In genomic region chr1:44409019-44409602, GRCh38 we compare ENCODE assay signal across 12 cellular contexts. TPM values are rescaled to one million over a fixed set of nuclear protein-coding genes. Genes with fewer than 3 reads are reported as not detected.
A peak's percentile ranks its signal among the peaks of the same experiment; 100 is the strongest.
DNase-seq lines count a peak whose midpoint lies in the region; ATAC-seq, FAIRE-seq and TF ChIP-seq lines count a peak whose summit lies in the region.
"Had no signal": no experiment of that assay in that cellular context is flagged by ENCODE, and none has a peak within 500 bp of the region (broad histone marks: within the 10 kb centered on the region; RNA-seq: fewer than 3 reads in every experiment).

No MANE protein-coding gene starts in this region.

- no peak overlapping the region for H3K27ac ChIP-seq in neuronal stem cell (replicated peaks; ENCODE audit: low read length)
- H3K27ac ChIP-seq: gastroesophageal sphincter, GM23248 had no signal

- no peak overlapping the region for H4K91ac ChIP-seq in neuronal stem cell (ENCODE audit: low read depth, low read length, poor library complexity)

- ATAC-seq in GM18868 (IDR thresholded peaks at IDR 0.05; ENCODE audit: unreplicated experiment) (no peak), HG03039 (IDR thresholded peaks at IDR 0.05; ENCODE audit: unreplicated experiment) (no peak)
- ATAC-seq: activated CD4-positive, CD25-positive, alpha-beta regulatory T cell treated with anti-CD3 and anti-CD28 coated beads, Interleukin-2, amount 50 U/mL, for 24 hours; gastroesophageal sphincter; Panc1 had no signal

- H2BK15ac ChIP-seq in neuronal stem cell (ENCODE audit: low read length), result no peak overlapping the region

- H3K27me3 Mint-ChIP-seq in endothelial cell (ENCODE audit: unreplicated experiment), result peaks cover 7% of the 10 kb centered on the region

- H3K14ac ChIP-seq in neuronal stem cell (ENCODE audit: low read length), result no peak overlapping the region

- H3K9me3 Mint-ChIP-seq in endothelial cell (ENCODE audit: unreplicated experiment), result no peaks in the 10 kb centered on the region

- H3K36me3 ChIP-seq in H7 (replicated peaks; ENCODE audit: control insufficient read depth, insufficient read depth, low read length), result no peaks in the 10 kb centered on the region
- peaks cover 0 to 34% of the 10 kb centered on the region in 2 donors for H3K36me3 ChIP-seq in neuronal stem cell (replicated peaks in 1 of 2; ENCODE audit: control insufficient read depth in 2 of 2, insufficient read depth in 2 of 2, low read length in 2 of 2)
- H3K36me3 ChIP-seq: gastroesophageal sphincter had no signal

- H3K4me2 ChIP-seq in neuronal stem cell (ENCODE audit: insufficient read depth, low read length, poor library complexity, severe bottlenecking), result no peak overlapping the region

- no peak for DNase-seq in H7
- DNase-seq in NCI-H526 treated with DMSO at 0.1 percent for 48 hours (lab: John Stamatoyannopoulos, UW), result peak; percentile 80
- DNase-seq in endothelial cell (ENCODE audit: low spot score), result no peak
- DNase-seq in neuronal stem cell (ENCODE audit: low spot score), result no peak
- DNase-seq in urothelium cell line (ENCODE audit: low spot score), result no peak
- DNase-seq: DND-41, GM23248 had no signal

- no CpG with 5 or more reads among the region's 20 CpGs for WGBS in neuronal stem cell (ENCODE audit: extremely low coverage in 2 of 2, insufficient read length in 2 of 2, insufficient replicate concordance in 1 of 2), 2 donors

- H3K36me3 Mint-ChIP-seq in endothelial cell (ENCODE audit: low read depth, unreplicated experiment), result no peaks in the 10 kb centered on the region

- no peak overlapping the region for H2BK120ac ChIP-seq in neuronal stem cell (ENCODE audit: low read depth, low read length)

- H3K79me1 ChIP-seq in neuronal stem cell (ENCODE audit: low read depth, low read length), result no peaks in the 10 kb centered on the region

- no peak overlapping the region for H2BK5ac ChIP-seq in neuronal stem cell (ENCODE audit: low read length)

- peak overlapping the region; percentile 0; the same call in 1 of the 2 replicates for H3K4me3 ChIP-seq in H7 (ENCODE audit: insufficient read depth, low read depth, low read length)
- H3K4me3 ChIP-seq in neuronal stem cell (ENCODE audit: low read length in 2 of 2), result peak overlapping the region in 1 of 2 donors; percentile 99
- H3K4me3 ChIP-seq: gastroesophageal sphincter, GM23248 had no signal

- H2AK5ac ChIP-seq in neuronal stem cell (ENCODE audit: low read depth, low read length), result no peak overlapping the region

- H3K4me1 ChIP-seq in neuronal stem cell (ENCODE audit: control insufficient read depth in 2 of 2, insufficient read depth in 1 of 2, low read depth in 1 of 2, low read length in 2 of 2), result peaks cover 14 to 34% of the 10 kb centered on the region in 2 donors

- peaks cover 21% of the 10 kb centered on the region for H3K4me1 Mint-ChIP-seq in endothelial cell (ENCODE audit: unreplicated experiment)

- H3K9me3 ChIP-seq in neuronal stem cell (replicated peaks in 1 of 2; ENCODE audit: control insufficient read depth in 2 of 2, insufficient read depth in 1 of 2, low read depth in 1 of 2, low read length in 2 of 2), result no peaks in the 10 kb centered on the region
- H3K9me3 ChIP-seq: gastroesophageal sphincter had no signal

- no peak for FAIRE-seq in urothelium cell line (lab: Jason Lieb, UNC)

- H3K4me3 Mint-ChIP-seq in endothelial cell (ENCODE audit: unreplicated experiment), result peak overlapping the region; percentile 93

- H3K4ac ChIP-seq in neuronal stem cell (ENCODE audit: low read length), result no peak overlapping the region

- H3K27me3 ChIP-seq in H7 (ENCODE audit: control insufficient read depth, insufficient read depth, low read length), result peaks cover 76% of the 10 kb centered on the region
- peaks cover 0 to 72% (median 23%) of the 10 kb centered on the region in 3 experiments for H3K27me3 ChIP-seq in neuronal stem cell (ENCODE audit: control insufficient read depth in 3 of 3, insufficient read depth in 3 of 3, low read depth in 1 of 3, low read length in 3 of 3)

- no peak overlapping the region for H3K18ac ChIP-seq in neuronal stem cell (ENCODE audit: low read length)

- peak overlapping the region; percentile 39 for H3K27ac Mint-ChIP-seq in endothelial cell (ENCODE audit: unreplicated experiment)

- H4K8ac ChIP-seq in neuronal stem cell (ENCODE audit: low read depth, low read length), result no peak overlapping the region

- no peak for TF ChIP-seq CTCF in endothelial cell (IDR thresholded peaks at IDR 0.05; ENCODE audit: unreplicated experiment)

- H3K23ac ChIP-seq in neuronal stem cell (ENCODE audit: low read depth, low read length, poor library complexity), result no peak overlapping the region

- H2BK12ac ChIP-seq in neuronal stem cell (ENCODE audit: low read length), result no peak overlapping the region

- peak overlapping the region; percentile 7 for H2AFZ ChIP-seq in neuronal stem cell (ENCODE audit: low read length)
- H2AFZ ChIP-seq: GM23248 had no signal

- no peak overlapping the region for H3K9ac ChIP-seq in neuronal stem cell (ENCODE audit: low read depth, low read length, poor library complexity)
- H3K9ac ChIP-seq: GM23248 had no signal

RNA-seq across cellular contexts. Expression of gene RNF220, which starts 4.1 kb away (rescaled TPM):
- total RNA-seq in H7 (2014; rRNA removed; shearing (Covaris generic)), result 187 and 189 TPM in 2 replicates
- 87.5 TPM for total RNA-seq in endothelial cell (ENCODE audit: unreplicated experiment)
- polyA plus RNA-seq in neuronal stem cell (2013, experiment 1 of 2), result 105 TPM
- polyA plus RNA-seq in neuronal stem cell (2013, experiment 2 of 2), result 97.3 TPM

RNA-seq across cellular contexts. Expression of gene ERI3, which starts 54.1 kb away (rescaled TPM):
- 115 and 141 TPM in 2 replicates for total RNA-seq in H7 (2014; rRNA removed; shearing (Covaris generic))
- total RNA-seq in endothelial cell (ENCODE audit: unreplicated experiment), result 42.6 TPM
- 64.6 TPM for polyA plus RNA-seq in neuronal stem cell (2013, experiment 1 of 2)
- polyA plus RNA-seq in neuronal stem cell (2013, experiment 2 of 2), result 61.4 TPM
